In the genomic region with DNA sequence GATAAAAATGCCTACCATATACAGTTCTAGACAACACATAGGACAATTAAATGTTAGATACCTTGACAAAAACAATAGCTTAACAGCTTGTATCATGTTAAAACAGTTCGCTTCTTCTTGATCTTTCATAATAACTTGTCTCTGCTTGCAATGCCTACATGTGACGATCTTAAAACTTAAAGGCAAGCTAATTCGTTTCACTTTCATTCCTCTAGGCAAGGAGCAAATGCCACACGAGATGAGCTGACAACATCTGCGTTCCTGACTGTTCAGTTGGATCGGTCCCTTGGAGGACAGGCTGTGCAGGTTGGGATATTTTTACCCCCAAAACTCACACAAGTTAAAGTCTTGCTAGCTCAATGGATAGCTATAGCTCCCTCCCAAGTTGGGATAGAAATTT, we compare ENCODE assay signal across 8 cellular contexts.
DNase-seq lines count a peak whose midpoint lies in the region; ATAC-seq and TF ChIP-seq lines count a peak whose summit lies in the region.

No MANE protein-coding gene starts in this region.

- H3K4me3 ChIP-seq in epithelial cell of esophagus (ENCODE audit: low read length) (peak overlapping the region; percentile 22), brain microvascular endothelial cell (ENCODE audit: low read depth, low read length) (no peak overlapping the region)

- no peaks in the 10 kb centered on the region for H3K36me3 ChIP-seq in brain microvascular endothelial cell (replicated peaks)

- in situ Hi-C loops in brain microvascular endothelial cell (cut with HindIII; ENCODE audit: low pct_ligation_motif_present, low sequenced_read_pairs) = no loop called here

- TF ChIP-seq CTCF in epithelial cell of esophagus (IDR thresholded peaks at IDR 0.05; ENCODE audit: insufficient read depth, low read depth, low read length, missing control alignments) = no peak
- no peak for TF ChIP-seq CTCF in brain microvascular endothelial cell (IDR thresholded peaks at IDR 0.05; ENCODE audit: low read depth, low read length, missing control alignments)

- no peaks in the 10 kb centered on the region for H3K27me3 ChIP-seq in brain microvascular endothelial cell (replicated peaks)

- DNase-seq in GDM1 (lab: John Stamatoyannopoulos, UW) (peak; percentile 3), epithelial cell of esophagus (ENCODE audit: low read depth) (peak; percentile 59), brain microvascular endothelial cell (no peak), DMS 273 (lab: John Stamatoyannopoulos, UW; ENCODE audit: unreplicated experiment) (no peak), T-helper 9 cell (no peak)

- ATAC-seq in GM21381 (IDR thresholded peaks at IDR 0.05; ENCODE audit: unreplicated experiment) (peak; percentile 78), HG03571 (IDR thresholded peaks at IDR 0.05; ENCODE audit: unreplicated experiment) (peak; percentile 56), HG03097 (IDR thresholded peaks at IDR 0.05; ENCODE audit: low FRiP score, unreplicated experiment) (no peak)

- no peak overlapping the region for H3K27ac ChIP-seq in brain microvascular endothelial cell

Comparison
In these comparisons a context has a peak if more than half of its experiments do, and no peak if none do; other contexts are left out.
1. DNase-seq: peak in GDM1 (single experiment) and epithelial cell of esophagus (single experiment); none in brain microvascular endothelial cell (single experiment), DMS 273 (single experiment) and T-helper 9 cell (single experiment).